9 cellular contexts compared by ENCODE assay signal in the genomic region with DNA sequence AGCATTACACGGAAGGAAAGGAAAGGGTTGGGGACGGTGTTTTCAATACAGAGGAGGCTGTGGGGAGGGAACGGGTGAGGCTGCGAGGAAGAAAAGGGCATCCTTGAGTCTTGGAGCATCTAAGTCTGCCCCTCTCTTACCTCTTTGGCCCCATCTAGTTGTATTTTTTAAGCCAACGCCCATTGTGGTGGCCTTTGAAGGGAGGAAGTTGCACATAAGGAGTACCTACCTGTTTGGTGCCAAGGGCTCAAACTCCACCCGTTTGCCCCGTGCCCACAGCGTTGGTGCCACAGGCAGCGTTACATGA.
A peak's percentile ranks its signal among the peaks of the same experiment; 100 is the strongest.
DNase-seq lines count a peak whose midpoint lies in the region; TF ChIP-seq lines count a peak whose summit lies in the region.
"Had no signal": no experiment of that assay in that cellular context is flagged by ENCODE, and none has a peak within 500 bp of the region (broad histone marks: within the 10 kb centered on the region; RNA-seq: fewer than 3 reads in every experiment).

No MANE protein-coding gene starts in this region.

- no peak for TF ChIP-seq POLR2A in uterus (IDR thresholded peaks at IDR 0.05)

- peaks cover 52% of the 10 kb centered on the region for H3K4me1 ChIP-seq in left ventricle myocardium inferior
- peaks cover 22% of the 10 kb centered on the region for H3K4me1 ChIP-seq in mucosa of stomach (ENCODE audit: control insufficient read depth, insufficient read depth, low read length)
- no peaks in the 10 kb centered on the region for H3K4me1 ChIP-seq in uterus

- H3K36me3 Mint-ChIP-seq in MCF 10A (ENCODE audit: insufficient read depth, unreplicated experiment) = no peaks in the 10 kb centered on the region

- H3K27ac ChIP-seq in left ventricle myocardium inferior (replicated peaks) (peak overlapping the region; percentile 89), uterus (peak overlapping the region in 1 of 2 donors; percentile 10)

- H3K36me3 ChIP-seq in left ventricle myocardium inferior (no peaks in the 10 kb centered on the region), mucosa of stomach (ENCODE audit: control insufficient read depth, insufficient read depth, low read length) (no peaks in the 10 kb centered on the region), uterus (no peaks in the 10 kb centered on the region)

- no TSS peak for BruUV-seq in MCF 10A (replicated peaks; lab: Mats Ljungman, UMichigan)

- CTCF ChIA-PET in MCF 10A (lab: Yijun Ruan, JAX) = interaction anchor here (1.1 kb wide), 1 partner anchor 12 kb away, joined by 3 read pairs; no protein-coding TSS in a partner anchor

- H3K9me3 Mint-ChIP-seq in MCF 10A (ENCODE audit: unreplicated experiment) = no peaks in the 10 kb centered on the region

- H3K9me3 ChIP-seq in left ventricle myocardium inferior (replicated peaks) (no peaks in the 10 kb centered on the region), mucosa of stomach (ENCODE audit: control insufficient read depth, low read length) (no peaks in the 10 kb centered on the region), uterus (no peaks in the 10 kb centered on the region)

- intact Hi-C loops in left ventricle myocardium inferior (cut with micrococcal nuclease) = no loop called here
- intact Hi-C loops in cardiac septum (cut with DNase I) = no loop called here
- intact Hi-C loops in MCF 10A (cut with micrococcal nuclease) = no loop called here
- intact Hi-C loops in uterus (cut with DNase I; ENCODE audit: low total_unique reads) = no loop called here

- no peak overlapping the region for H3K27ac Mint-ChIP-seq in MCF 10A (ENCODE audit: low read depth, unreplicated experiment)

- H3K4me1 Mint-ChIP-seq in MCF 10A (ENCODE audit: insufficient read depth, unreplicated experiment) = no peaks in the 10 kb centered on the region

- peak overlapping the region; percentile 17 for H3K4me3 Mint-ChIP-seq in MCF 10A (ENCODE audit: unreplicated experiment)

- peak overlapping the region; percentile 73 for H3K9ac ChIP-seq in mucosa of stomach (ENCODE audit: low read length)

- POLR2A ChIA-PET in MCF 10A (lab: Yijun Ruan, JAX) = no interaction called here

- TF ChIP-seq CTCF in left ventricle myocardium inferior (IDR thresholded peaks at IDR 0.05; ENCODE audit: borderline replicate concordance) = no peak
- TF ChIP-seq CTCF in MCF 10A (IDR thresholded peaks at IDR 0.05; ENCODE audit: unreplicated experiment) = no peak
- no peak for TF ChIP-seq CTCF in uterus (IDR thresholded peaks at IDR 0.05)

- DNase-seq in left ventricle myocardium inferior (no peak), cardiac septum (ENCODE audit: low spot score) (no peak), MCF 10A (ENCODE audit: unreplicated experiment) (no peak), uterus (no peak), islet precursor cell (no peak), GM19240 (ENCODE audit: insufficient read length, low spot score) (no peak)
- DNase-seq in NK-92 treated with Interleukin-12 subunit alpha and Interleukin-12 subunit beta, amount 100 ng/mL, for 24 hours (lab: John Stamatoyannopoulos, UW) = no peak
- DNase-seq: NCI-H1092 treated with DMSO at 0.1 percent for 48 hours had no signal

- peak overlapping the region; percentile 76 for H3K4me3 ChIP-seq in left ventricle myocardium inferior
- H3K4me3 ChIP-seq in mucosa of stomach (ENCODE audit: low read length) = peak overlapping the region; percentile 17
- H3K4me3 ChIP-seq in uterus = peak overlapping the region; percentile 35

- peaks cover 51% of the 10 kb centered on the region for H3K27me3 Mint-ChIP-seq in MCF 10A (ENCODE audit: insufficient read depth, unreplicated experiment)

- no peaks in the 10 kb centered on the region for H3K27me3 ChIP-seq in left ventricle myocardium inferior (ENCODE audit: low read depth)
- no peaks in the 10 kb centered on the region for H3K27me3 ChIP-seq in mucosa of stomach (ENCODE audit: control insufficient read depth, insufficient read depth, low read length)
- no peaks in the 10 kb centered on the region for H3K27me3 ChIP-seq in uterus

Comparison
In these comparisons a context has a peak if more than half of its experiments do, and no peak if none do; other contexts are left out.
1. H3K4me3 ChIP-seq: peak in every context shown above with its lines; median percentile 76 in left ventricle myocardium inferior; 35 in uterus; 17 in mucosa of stomach.